In genomic region chr3:178676077-178676476, GRCh38 we compare ENCODE assay signal across 22 cellular contexts.
"Had no signal": no experiment of that assay in that cellular context is flagged by ENCODE, and none has a peak within 500 bp of the region (broad histone marks: within the 10 kb centered on the region; RNA-seq: fewer than 3 reads in every experiment).

No MANE protein-coding gene starts in this region.

- H3K36me3 ChIP-seq: colonic mucosa, gastrocnemius medialis, neural progenitor cell, sigmoid colon, vagina had no signal

- H3K4me2 ChIP-seq: neural progenitor cell had no signal

- H3K4me1 ChIP-seq: colonic mucosa, gastrocnemius medialis, parathyroid adenoma, vagina had no signal

- H3K4me3 ChIP-seq: colonic mucosa, gastrocnemius medialis, neural progenitor cell, sigmoid colon, vagina had no signal

- H3K9me3 ChIP-seq: colonic mucosa, gastrocnemius medialis, sigmoid colon, vagina had no signal

- H3K27ac ChIP-seq: colonic mucosa, epithelial cell of prostate, gastrocnemius medialis, neural progenitor cell, parathyroid adenoma, sigmoid colon, vagina had no signal

- ATAC-seq: esophagus mucosa; gastrocnemius medialis; naive thymus-derived CD4-positive, alpha-beta T cell; stimulated activated effector memory CD8-positive, alpha-beta T cell treated with anti-CD3 and anti-CD28 coated beads, Interleukin-12 subunit alpha, Interleukin-12 subunit beta, amount 100 ng/mL, for 72 hours had no signal

- H3K9ac ChIP-seq: neural progenitor cell, parathyroid adenoma had no signal

- H2AFZ ChIP-seq: neural progenitor cell, parathyroid adenoma had no signal

- H3K27me3 ChIP-seq: colonic mucosa, gastrocnemius medialis, neural progenitor cell, sigmoid colon, vagina had no signal

- DNase-seq: colonic mucosa; effector CD8-positive, alpha-beta T cell; endodermal cell; foreskin fibroblast; gastrocnemius medialis; head of caudate nucleus; hippocampal formation; kidney glomerular epithelial cell; mesendoderm; midbrain; naive thymus-derived CD4-positive, alpha-beta T cell; sigmoid colon; stimulated activated CD4-positive, alpha-beta T cell treated with anti-CD3 and anti-CD28 coated beads, Interleukin-2, amount 100 ng/mL, for 24 hours; stimulated activated CD4-positive, alpha-beta T cell treated with anti-CD3 and anti-CD28 coated beads, Interleukin-4, amount 100 ng/mL, for 24 hours; stimulated activated naive CD4-positive, alpha-beta T cell treated with Interleukin-2 at 50 U/mL for 16 hours; trophoblast cell had no signal

- H3K79me2 ChIP-seq: parathyroid adenoma had no signal
